20 cellular contexts compared by ENCODE assay signal in the genomic region with DNA sequence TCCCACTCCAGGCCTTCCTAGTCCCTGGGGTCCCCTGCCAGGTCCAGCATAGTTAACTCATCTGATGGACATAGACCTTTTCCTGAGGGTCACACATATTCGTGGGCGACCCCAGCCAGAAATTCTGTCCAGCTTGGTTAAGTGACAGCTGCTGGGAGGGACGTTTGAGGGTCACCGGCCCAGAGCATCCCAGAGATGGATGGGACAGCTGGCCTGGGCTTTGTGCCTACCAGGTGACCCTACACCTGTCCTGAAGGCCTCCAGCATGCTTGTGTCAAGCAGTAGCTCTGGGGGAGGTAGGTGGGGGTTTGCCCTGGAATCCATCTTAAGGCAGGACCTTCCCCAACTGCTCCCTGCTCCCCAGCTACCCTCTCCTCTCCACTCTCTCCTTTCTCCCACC. TPM values are rescaled to one million over a fixed set of nuclear protein-coding genes. Genes with fewer than 3 reads are reported as not detected.
DNase-seq lines count a peak whose midpoint lies in the region; ATAC-seq and TF ChIP-seq lines count a peak whose summit lies in the region.
"Had no signal": no experiment of that assay in that cellular context is flagged by ENCODE, and none has a peak within 500 bp of the region (broad histone marks: within the 10 kb centered on the region; RNA-seq: fewer than 3 reads in every experiment).

No MANE protein-coding gene starts in this region.

- H4K5ac ChIP-seq in IMR-90 (ENCODE audit: low read depth, low read length) (peak overlapping the region; percentile 77), mesendoderm (ENCODE audit: low read length) (no peak overlapping the region)

- no peak overlapping the region for H3K4me3 Mint-ChIP-seq in brain
- H3K4me3 Mint-ChIP-seq in activated T-helper 2 cell treated with anti-CD3 and anti-CD28 coated beads, Interferon-gamma antibody, Interleukin-2, Interleukin-4, amounts not matched to agents 10 μg/mL and 5 μg/mL and 100 μg/mL, durations not matched to agents 14 hours and 24 hours and 36 hours (ENCODE audit: low read depth): no peak overlapping the region
- H3K4me3 Mint-ChIP-seq: activated CD4-positive, alpha-beta T cell treated with anti-CD3 and anti-CD28 coated beads, Interleukin-2, amount 10 ng/mL, durations not matched to agents 24 days and 14 days; activated naive CD8-positive, alpha-beta T cell treated with anti-CD3 and anti-CD28 coated beads, Interleukin-2, amount 10 ng/mL, durations not matched to agents 7 days and 5 days; natural killer cell treated with Interleukin-12 subunit alpha and Interleukin-12 subunit beta and Interleukin-15 and Interleukin-18, amount 100 ng/mL, for 72 hours had no signal

- H3K4me3 ChIP-seq in IMR-90 (ENCODE audit: insufficient read depth, low read depth, low read length) (no peak overlapping the region), mesendoderm (ENCODE audit: low read length) (no peak overlapping the region), stomach (no peak overlapping the region)
- H3K4me3 ChIP-seq: GM23248, MG63, right atrium auricular region had no signal

- H3K23ac ChIP-seq in IMR-90 (ENCODE audit: low read depth, low read length) (peak overlapping the region; percentile 44; the same call in 1 of the 2 replicates), mesendoderm (ENCODE audit: low read length) (no peak overlapping the region)

- TF ChIP-seq EP300 in stomach (IDR thresholded peaks at IDR 0.05): no peak

- no peaks in the 10 kb centered on the region for H3K36me3 Mint-ChIP-seq in brain
- no peaks in the 10 kb centered on the region for H3K36me3 Mint-ChIP-seq in activated T-helper 2 cell treated with anti-CD3 and anti-CD28 coated beads, Interferon-gamma antibody, Interleukin-2, Interleukin-4, amounts not matched to agents 10 μg/mL and 5 μg/mL and 100 μg/mL, durations not matched to agents 14 hours and 24 hours and 36 hours (ENCODE audit: low read depth)
- H3K36me3 Mint-ChIP-seq: activated naive CD8-positive, alpha-beta T cell treated with anti-CD3 and anti-CD28 coated beads, Interleukin-2, amount 10 ng/mL, durations not matched to agents 7 days and 5 days; natural killer cell treated with Interleukin-12 subunit alpha and Interleukin-12 subunit beta and Interleukin-15 and Interleukin-18, amount 100 ng/mL, for 72 hours had no signal

- H3K56ac ChIP-seq in IMR-90 (ENCODE audit: extremely low read depth, insufficient read depth, low read length) (no peak overlapping the region), mesendoderm (ENCODE audit: low read length) (peak overlapping the region; percentile 90)

- peak overlapping the region; percentile 86 for H2AK9ac ChIP-seq in IMR-90 (replicated peaks; ENCODE audit: low read depth, low read length, poor library complexity)

- peaks cover 23% of the 10 kb centered on the region for H3K4me1 ChIP-seq in IMR-90 (ENCODE audit: control insufficient read depth, insufficient read depth, low read length)
- peaks cover 27% of the 10 kb centered on the region for H3K4me1 ChIP-seq in mesendoderm (ENCODE audit: control insufficient read depth, low read depth, low read length)
- peaks cover 20 to 47% (median 25%) of the 10 kb centered on the region in 4 donors for H3K4me1 ChIP-seq in stomach

- peaks cover 3% of the 10 kb centered on the region for H3K27me3 Mint-ChIP-seq in brain
- no peaks in the 10 kb centered on the region for H3K27me3 Mint-ChIP-seq in activated T-helper 2 cell treated with anti-CD3 and anti-CD28 coated beads, Interferon-gamma antibody, Interleukin-2, Interleukin-4, amounts not matched to agents 10 μg/mL and 5 μg/mL and 100 μg/mL, durations not matched to agents 14 hours and 24 hours and 36 hours (ENCODE audit: low read depth)
- H3K27me3 Mint-ChIP-seq: activated CD4-positive, alpha-beta T cell treated with anti-CD3 and anti-CD28 coated beads, Interleukin-2, amount 10 ng/mL, durations not matched to agents 24 days and 14 days; natural killer cell treated with Interleukin-12 subunit alpha and Interleukin-12 subunit beta and Interleukin-15 and Interleukin-18, amount 100 ng/mL, for 72 hours had no signal

- H3K9ac ChIP-seq in IMR-90 (ENCODE audit: low read depth, low read length): no peak overlapping the region
- H3K9ac ChIP-seq in mesendoderm (ENCODE audit: low read length): peak overlapping the region; percentile 30
- H3K9ac ChIP-seq: GM23248 had no signal

- H2AFZ ChIP-seq in IMR-90 (replicated peaks; ENCODE audit: low read length, poor library complexity): peak overlapping the region; percentile 85

- peak overlapping the region; percentile 81 for H3K14ac ChIP-seq in IMR-90 (replicated peaks; ENCODE audit: low read depth, low read length)

- peak overlapping the region; percentile 77 for H2BK5ac ChIP-seq in IMR-90 (ENCODE audit: low read depth, low read length, poor library complexity, severe bottlenecking)
- H2BK5ac ChIP-seq in mesendoderm (ENCODE audit: low read length): peak overlapping the region; percentile 95

- no peaks in the 10 kb centered on the region for H4K20me1 ChIP-seq in IMR-90 (ENCODE audit: insufficient read depth, low read length)

- no peak overlapping the region for H3K4me2 ChIP-seq in IMR-90 (ENCODE audit: low read depth, low read length)
- H3K4me2 ChIP-seq in mesendoderm (ENCODE audit: low read length): no peak overlapping the region

- H3K79me1 ChIP-seq in IMR-90 (ENCODE audit: low read depth in 1 of 2, low read length in 2 of 2) (no peaks in the 10 kb centered on the region), mesendoderm (ENCODE audit: low read length) (no peaks in the 10 kb centered on the region)

- no peak for TF ChIP-seq CTCF in IMR-90 (conservative IDR thresholded peaks at IDR 0.05; ENCODE audit: low read depth, low read length)
- no peak for TF ChIP-seq CTCF in brain (conservative IDR thresholded peaks at IDR 0.05)
- no peak for TF ChIP-seq CTCF in stomach (IDR thresholded peaks at IDR 0.05)

- H3K79me2 ChIP-seq in mesendoderm (ENCODE audit: control insufficient read depth, insufficient read depth, low read length): no peaks in the 10 kb centered on the region

- BruUV-seq in IMR-90 (replicated peaks; lab: Mats Ljungman, UMichigan): no TSS peak

- peak overlapping the region; percentile 72 for H4K91ac ChIP-seq in IMR-90 (ENCODE audit: insufficient read depth, low read depth, low read length)

- H3K27me3 ChIP-seq in IMR-90 (ENCODE audit: control insufficient read depth, insufficient read depth, low read length) (no peaks in the 10 kb centered on the region), mesendoderm (ENCODE audit: insufficient read depth, low read length, poor library complexity) (no peaks in the 10 kb centered on the region), stomach (no peaks in the 10 kb centered on the region)
- H3K27me3 ChIP-seq: MG63, right atrium auricular region had no signal

- H3K27ac ChIP-seq in IMR-90 (ENCODE audit: insufficient read depth, low read length) (no peak overlapping the region), mesendoderm (ENCODE audit: low read depth, low read length) (peak overlapping the region; percentile 81), stomach (peak overlapping the region in 4 of 5 donors; percentile 59 to 77 (median 70))

- H3K18ac ChIP-seq in IMR-90 (ENCODE audit: low read depth, low read length) (no peak overlapping the region), mesendoderm (ENCODE audit: low read length) (peak overlapping the region; percentile 51)

- dilution Hi-C loops in IMR-90 (cut with HindIII; ENCODE audit: low sequenced_read_pairs, unreplicated experiment): no loop called here

- peak overlapping the region; percentile 61; the same call in 1 of the 2 replicates for H2BK20ac ChIP-seq in IMR-90 (ENCODE audit: low read depth, low read length)

- POLR2A ChIA-PET in IMR-90 (lab: Charles Lee; ENCODE audit: unreplicated experiment): no interaction called here

- H3K9me1 ChIP-seq in IMR-90 (ENCODE audit: insufficient read depth, low read length): peaks cover 20% of the 10 kb centered on the region

- TF ChIP-seq RAD21 in IMR-90 (IDR thresholded peaks at IDR 0.05; ENCODE audit: low read length): no peak

- in situ Hi-C loops in IMR-90 (cut with MboI; ENCODE audit: low sequenced_read_pairs): no loop called here

- H3K36me3 ChIP-seq in IMR-90 (ENCODE audit: control insufficient read depth, insufficient read depth, low read length): no peaks in the 10 kb centered on the region
- no peaks in the 10 kb centered on the region for H3K36me3 ChIP-seq in mesendoderm (ENCODE audit: control insufficient read depth, insufficient read depth, low read length)
- H3K36me3 ChIP-seq in stomach: no peaks in the 10 kb centered on the region
- H3K36me3 ChIP-seq: MG63, right atrium auricular region had no signal

- H3K4me1 Mint-ChIP-seq in brain: peaks cover 46% of the 10 kb centered on the region
- H3K4me1 Mint-ChIP-seq in activated T-helper 2 cell treated with anti-CD3 and anti-CD28 coated beads, Interferon-gamma antibody, Interleukin-2, Interleukin-4, amounts not matched to agents 10 μg/mL and 5 μg/mL and 100 μg/mL, durations not matched to agents 14 hours and 24 hours and 36 hours (ENCODE audit: low read depth): peaks cover 3% of the 10 kb centered on the region
- H3K4me1 Mint-ChIP-seq: activated naive CD8-positive, alpha-beta T cell treated with anti-CD3 and anti-CD28 coated beads, Interleukin-2, amount 10 ng/mL, durations not matched to agents 7 days and 5 days had no signal

- peak overlapping the region; percentile 84 for H3K4ac ChIP-seq in IMR-90 (ENCODE audit: low read depth, low read length)
- peak overlapping the region; percentile 91 for H3K4ac ChIP-seq in mesendoderm (ENCODE audit: low read depth, low read length)

- H2BK120ac ChIP-seq in IMR-90 (ENCODE audit: low read depth, low read length) (peak overlapping the region; percentile 64), mesendoderm (ENCODE audit: low read depth, low read length) (peak overlapping the region; percentile 78)

- peak overlapping the region in 3 of 5 experiments; percentile 84 to 94 (median 87) for H3K27ac Mint-ChIP-seq in brain
- H3K27ac Mint-ChIP-seq in activated T-helper 2 cell treated with anti-CD3 and anti-CD28 coated beads, Interferon-gamma antibody, Interleukin-2, Interleukin-4, amounts not matched to agents 10 μg/mL and 5 μg/mL and 100 μg/mL, durations not matched to agents 14 hours and 24 hours and 36 hours: no peak overlapping the region
- H3K27ac Mint-ChIP-seq: activated CD4-positive, alpha-beta T cell treated with anti-CD3 and anti-CD28 coated beads, Interleukin-2, amount 10 ng/mL, durations not matched to agents 24 days and 14 days; natural killer cell treated with Interleukin-12 subunit alpha and Interleukin-12 subunit beta and Interleukin-15 and Interleukin-18, amount 100 ng/mL, for 72 hours had no signal

- intact Hi-C loops in IMR-90 (cut with micrococcal nuclease) (no loop called here), stomach (cut with DNase I; ENCODE audit: low total_unique reads) (no loop called here)
- intact Hi-C loops in activated T-helper 2 cell treated with anti-CD3 and anti-CD28 coated beads, Interferon-gamma antibody, Interleukin-2, Interleukin-4, amounts not matched to agents 10 μg/mL and 5 μg/mL and 100 μg/mL, durations not matched to agents 14 hours and 24 hours and 36 hours (cut with micrococcal nuclease): no loop called here

- H2AK5ac ChIP-seq in IMR-90 (ENCODE audit: low read depth, low read length) (peak overlapping the region; percentile 64; the same call in 1 of the 2 replicates), mesendoderm (ENCODE audit: low read length) (peak overlapping the region; percentile 79)

- no peak for TF ChIP-seq POLR2A in IMR-90 (IDR thresholded peaks at IDR 0.05; ENCODE audit: low read depth, low read length)
- TF ChIP-seq POLR2A in stomach (IDR thresholded peaks at IDR 0.05): no peak

- CTCF ChIA-PET in IMR-90 (lab: Yijun Ruan, JAX): no interaction called here

- DNase-seq in IMR-90 (no peak), mesendoderm (no peak), stomach (no peak)
- DNase-seq in activated CD4-positive, alpha-beta T cell treated with anti-CD3 and anti-CD28 coated beads for 4 hours: no peak
- no peak for DNase-seq in activated T-helper 2 cell treated with anti-CD3 and anti-CD28 coated beads, Interferon-gamma antibody, Interleukin-2, Interleukin-4, amounts not matched to agents 10 μg/mL and 5 μg/mL and 100 μg/mL, durations not matched to agents 14 hours and 24 hours and 36 hours (ENCODE audit: low spot score)
- DNase-seq: activated CD4-positive, alpha-beta T cell treated with anti-CD3 and anti-CD28 coated beads, Interleukin-2, amount 10 ng/mL, durations not matched to agents 24 days and 14 days; activated naive CD8-positive, alpha-beta T cell treated with anti-CD3 and anti-CD28 coated beads, Interleukin-2, amount 10 ng/mL, durations not matched to agents 7 days and 5 days; caudate nucleus; effector memory CD4-positive, alpha-beta T cell; GM23248; hippocampal formation; MG63; NCI-H2029; NCI-H524; stimulated activated CD4-positive, alpha-beta T cell treated with anti-CD3 and anti-CD28 coated beads, Interleukin-1b, Interleukin-23, amount 100 ng/mL, for 48 hours had no signal

- H3K9me3 ChIP-seq in IMR-90 (ENCODE audit: control insufficient read depth, insufficient read depth, low read length) (no peaks in the 10 kb centered on the region), stomach (no peaks in the 10 kb centered on the region)
- H3K9me3 ChIP-seq: MG63, right atrium auricular region had no signal

- 79% methylated on average over 4 of the region's 4 CpGs; no CpG with 5 or more reads in 1 of the 2 experiments for WGBS in IMR-90 (ENCODE audit: extremely low coverage in 2 of 2, insufficient read length in 1 of 2), 2 experiments
- WGBS in mesendoderm (ENCODE audit: extremely low coverage, insufficient coverage, low lambda C conversion rate): no CpG with 5 or more reads among the region's 4 CpGs
- 80 to 98% (median 88%) methylated on average over 4 of the region's 4 CpGs for WGBS in stomach, 5 donors

- H3K9me3 Mint-ChIP-seq in brain: peaks cover 0 to 5% (median 0%) of the 10 kb centered on the region in 5 experiments
- no peaks in the 10 kb centered on the region for H3K9me3 Mint-ChIP-seq in activated T-helper 2 cell treated with anti-CD3 and anti-CD28 coated beads, Interferon-gamma antibody, Interleukin-2, Interleukin-4, amounts not matched to agents 10 μg/mL and 5 μg/mL and 100 μg/mL, durations not matched to agents 14 hours and 24 hours and 36 hours
- H3K9me3 Mint-ChIP-seq: activated CD4-positive, alpha-beta T cell treated with anti-CD3 and anti-CD28 coated beads, Interleukin-2, amount 10 ng/mL, durations not matched to agents 24 days and 14 days; activated naive CD8-positive, alpha-beta T cell treated with anti-CD3 and anti-CD28 coated beads, Interleukin-2, amount 10 ng/mL, durations not matched to agents 7 days and 5 days; natural killer cell treated with Interleukin-12 subunit alpha and Interleukin-12 subunit beta and Interleukin-15 and Interleukin-18, amount 100 ng/mL, for 72 hours had no signal

- ATAC-seq in IMR-90 (ENCODE audit: low read depth): no peak
- no peak for ATAC-seq in HG03571 (IDR thresholded peaks at IDR 0.05; ENCODE audit: unreplicated experiment)
- no peak for ATAC-seq in GM21529 (IDR thresholded peaks at IDR 0.05; ENCODE audit: unreplicated experiment)

- H2BK15ac ChIP-seq in IMR-90 (ENCODE audit: low read depth, low read length): peak overlapping the region; percentile 45; the same call in 1 of the 3 replicates
- no peak overlapping the region for H2BK15ac ChIP-seq in mesendoderm (replicated peaks; ENCODE audit: low read depth)

- peak overlapping the region; percentile 13 to 93; a peak in 3 of 4 replicates for H4K8ac ChIP-seq in IMR-90 (ENCODE audit: low read depth in 2 of 2, low read length in 2 of 2)
- no peak overlapping the region for H4K8ac ChIP-seq in mesendoderm (ENCODE audit: low read depth, low read length)

RNA-seq across cellular contexts. Expression of gene DAG1, which starts 9.1 kb away (rescaled TPM):
- total RNA-seq in IMR-90 (2012; rRNA removed) (30.8 and 31.0 TPM in 2 replicates), stomach (100 to 1,000 TPM in 1 of 5 donors, 10 to 100 TPM in 4; 29.8 to 144 (median 67.5) TPM)
- polyA plus RNA-seq in IMR-90 (2012; rRNA removed) (40.2 and 41.0 TPM in 2 replicates), brain (ENCODE audit: insufficient read depth, low read depth, low replicate concordance) (54.5 TPM), stomach (10 to 100 TPM in 2 of 3 donors, 1 to 10 TPM in 1; 4.1 to 21.9 (median 13.1) TPM)
- polyA plus RNA-seq in IMR-90 (2012; cell fraction: cytosol; rRNA removed): 18.8 and 41.4 TPM in 2 replicates
- polyA plus RNA-seq in IMR-90 (2012; cell fraction: nucleus; rRNA removed; ENCODE audit: low replicate concordance): 19.0 and 23.3 TPM in 2 replicates
- polyA plus RNA-seq in mesendoderm (2013, experiment 1 of 2): 69.5 TPM
- 70.3 TPM for polyA plus RNA-seq in mesendoderm (2013, experiment 2 of 2)
- 17.0 and 25.9 TPM in 2 replicates for total RNA-seq in activated T-helper 2 cell treated with anti-CD3 and anti-CD28 coated beads, Interferon-gamma antibody, Interleukin-2, Interleukin-4, amounts not matched to agents 10 μg/mL and 5 μg/mL and 100 μg/mL, durations not matched to agents 14 hours and 24 hours and 36 hours

RNA-seq across cellular contexts. Expression of gene NICN1, which starts 31.8 kb away (rescaled TPM):
- total RNA-seq in IMR-90 (2012; rRNA removed) (2.8 and 3.4 TPM in 2 replicates), stomach (10 to 100 TPM in 3 of 5 donors, 1 to 10 TPM in 2; 2.3 to 19.7 (median 10.6) TPM)
- polyA plus RNA-seq in IMR-90 (2012; rRNA removed) (8.0 and 11.4 TPM in 2 replicates), brain (ENCODE audit: insufficient read depth, low read depth, low replicate concordance) (13.2 TPM), stomach (1 to 10 TPM; 3.5 to 7.3 (median 4.5) TPM)
- polyA plus RNA-seq in IMR-90 (2012; cell fraction: cytosol; rRNA removed): 4.5 and 6.7 TPM in 2 replicates
- polyA plus RNA-seq in IMR-90 (2012; cell fraction: nucleus; rRNA removed; ENCODE audit: low replicate concordance): 143 and 158 TPM in 2 replicates
- 3.0 TPM for polyA plus RNA-seq in mesendoderm (2013, experiment 1 of 2)
- polyA plus RNA-seq in mesendoderm (2013, experiment 2 of 2): 3.6 TPM
- 13.0 and 16.1 TPM in 2 replicates for total RNA-seq in activated T-helper 2 cell treated with anti-CD3 and anti-CD28 coated beads, Interferon-gamma antibody, Interleukin-2, Interleukin-4, amounts not matched to agents 10 μg/mL and 5 μg/mL and 100 μg/mL, durations not matched to agents 14 hours and 24 hours and 36 hours

RNA-seq across cellular contexts. Expression of gene AMT, which starts 38.7 kb away (rescaled TPM):
- 0.28 and 0.36 TPM in 2 replicates for total RNA-seq in IMR-90 (2012; rRNA removed)
- polyA plus RNA-seq in IMR-90 (2012; rRNA removed): 5.0 and 5.5 TPM in 2 replicates
- 0.90 and 0.91 TPM in 2 replicates for polyA plus RNA-seq in IMR-90 (2012; cell fraction: cytosol; rRNA removed)
- polyA plus RNA-seq in IMR-90 (2012; cell fraction: nucleus; rRNA removed; ENCODE audit: low replicate concordance): 47.6 and 77.6 TPM in 2 replicates
- 2.7 TPM for polyA plus RNA-seq in brain (ENCODE audit: insufficient read depth, low read depth, low replicate concordance)
- 20.4 TPM for polyA plus RNA-seq in mesendoderm (2013, experiment 1 of 2)
- 20.5 TPM for polyA plus RNA-seq in mesendoderm (2013, experiment 2 of 2)
- 10 to 100 TPM in 4 of 5 donors, 1 to 10 TPM in 1; 4.5 to 27.8 (median 14.7) TPM for total RNA-seq in stomach
- 10 to 100 TPM in 1 of 3 donors, 1 to 10 TPM in 2; 6.9 to 15.0 (median 8.4) TPM for polyA plus RNA-seq in stomach
- 3.9 and 5.0 TPM in 2 replicates for total RNA-seq in activated T-helper 2 cell treated with anti-CD3 and anti-CD28 coated beads, Interferon-gamma antibody, Interleukin-2, Interleukin-4, amounts not matched to agents 10 μg/mL and 5 μg/mL and 100 μg/mL, durations not matched to agents 14 hours and 24 hours and 36 hours

RNA-seq across cellular contexts. Expression of gene TCTA, which starts 48.7 kb away (rescaled TPM):
- 12.8 and 15.1 TPM in 2 replicates for total RNA-seq in IMR-90 (2012; rRNA removed)
- 43.2 and 46.6 TPM in 2 replicates for polyA plus RNA-seq in IMR-90 (2012; rRNA removed)
- polyA plus RNA-seq in IMR-90 (2012; cell fraction: cytosol; rRNA removed): 32.0 and 57.4 TPM in 2 replicates
- 14.9 and 15.1 TPM in 2 replicates for polyA plus RNA-seq in IMR-90 (2012; cell fraction: nucleus; rRNA removed; ENCODE audit: low replicate concordance)
- 56.6 TPM for polyA plus RNA-seq in brain (ENCODE audit: insufficient read depth, low read depth, low replicate concordance)
- 6.6 TPM for polyA plus RNA-seq in mesendoderm (2013, experiment 1 of 2)
- polyA plus RNA-seq in mesendoderm (2013, experiment 2 of 2): 6.5 TPM
- 10 to 100 TPM in 4 of 5 donors, not detected in 1; 10.3 to 39.8 (median 18.4) TPM for total RNA-seq in stomach
- 10 to 100 TPM; 18.3 to 31.2 (median 22.1) TPM for polyA plus RNA-seq in stomach
- total RNA-seq in activated T-helper 2 cell treated with anti-CD3 and anti-CD28 coated beads, Interferon-gamma antibody, Interleukin-2, Interleukin-4, amounts not matched to agents 10 μg/mL and 5 μg/mL and 100 μg/mL, durations not matched to agents 14 hours and 24 hours and 36 hours: 18.9 and 19.4 TPM in 2 replicates

RNA-seq across cellular contexts. Expression of gene RHOA, which starts 49.2 kb away (rescaled TPM):
- 879 and 897 TPM in 2 replicates for total RNA-seq in IMR-90 (2012; rRNA removed)
- 369 and 383 TPM in 2 replicates for polyA plus RNA-seq in IMR-90 (2012; rRNA removed)
- polyA plus RNA-seq in IMR-90 (2012; cell fraction: cytosol; rRNA removed): 692 and 1,180 TPM in 2 replicates
- 208 and 242 TPM in 2 replicates for polyA plus RNA-seq in IMR-90 (2012; cell fraction: nucleus; rRNA removed; ENCODE audit: low replicate concordance)
- polyA plus RNA-seq in brain (ENCODE audit: insufficient read depth, low read depth, low replicate concordance): 385 TPM
- 409 TPM for polyA plus RNA-seq in mesendoderm (2013, experiment 1 of 2)
- 408 TPM for polyA plus RNA-seq in mesendoderm (2013, experiment 2 of 2)
- 100 to 1,000 TPM; 107 to 380 (median 374) TPM for total RNA-seq in stomach
- polyA plus RNA-seq in stomach: 100 to 1,000 TPM; 218 to 461 (median 340) TPM
- total RNA-seq in activated T-helper 2 cell treated with anti-CD3 and anti-CD28 coated beads, Interferon-gamma antibody, Interleukin-2, Interleukin-4, amounts not matched to agents 10 μg/mL and 5 μg/mL and 100 μg/mL, durations not matched to agents 14 hours and 24 hours and 36 hours: 425 and 428 TPM in 2 replicates
